Comparison of ENCODE assay signal across 8 cellular contexts in the genomic region with DNA sequence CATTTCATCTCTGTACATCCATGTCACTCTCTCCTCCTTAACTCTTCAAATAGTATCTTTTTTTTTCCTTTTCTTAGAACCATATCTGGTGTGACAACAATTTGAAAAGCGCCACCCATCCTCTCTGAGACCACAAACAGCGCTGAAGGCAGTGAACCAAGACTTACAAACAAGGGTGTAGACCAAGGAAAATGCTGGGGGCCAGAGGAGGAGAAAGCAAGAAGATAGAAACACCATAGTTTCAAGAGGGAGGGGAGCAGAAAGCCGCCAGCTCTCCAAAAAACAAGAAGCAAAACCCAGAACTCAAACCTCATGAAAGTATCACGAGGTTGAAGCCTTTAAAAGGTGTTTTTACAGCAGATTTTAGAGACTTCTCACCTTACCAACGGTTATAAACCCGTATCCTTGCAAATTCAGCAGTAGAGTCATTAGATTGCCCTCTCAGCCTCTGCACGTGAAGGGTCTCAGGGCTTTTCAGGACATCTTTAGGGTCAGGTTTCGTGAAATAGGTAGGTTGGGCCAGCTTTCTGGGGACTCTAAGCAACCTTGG. TPM values are rescaled to one million over a fixed set of nuclear protein-coding genes. Genes with fewer than 3 reads are reported as not detected.
DNase-seq lines count a peak whose midpoint lies in the region; ATAC-seq and TF ChIP-seq lines count a peak whose summit lies in the region.

No MANE protein-coding gene starts in this region.

- TF ChIP-seq POLR2A in body of pancreas (IDR thresholded peaks at IDR 0.05): no peak

- TF ChIP-seq CTCF in body of pancreas (IDR thresholded peaks at IDR 0.05): no peak

- no peaks in the 10 kb centered on the region for H3K27me3 ChIP-seq in body of pancreas

- H3K4me1 ChIP-seq in body of pancreas: no peaks in the 10 kb centered on the region

- peak; percentile 31 for DNase-seq in stimulated activated CD4-positive, alpha-beta T cell treated with anti-CD3 and anti-CD28 coated beads, Interleukin-15, amount 100 ng/mL, for 24 hours
- no peak for DNase-seq in stimulated activated CD4-positive, alpha-beta T cell treated with anti-CD3 and anti-CD28 coated beads, Interleukin-4, amount 100 ng/mL, for 24 hours
- DNase-seq in T-helper 2 cell: peak in 3 of 5 experiments; percentile 9 to 89 (median 69)
- no peak for DNase-seq in body of pancreas
- no peak for DNase-seq in epidermal melanocyte (ENCODE audit: insufficient read length, low spot score)
- no peak for DNase-seq in left lobe of liver (ENCODE audit: low spot score)
- DNase-seq in NCI-H345 (lab: John Stamatoyannopoulos, UW): no peak

- no peaks in the 10 kb centered on the region for H3K36me3 ChIP-seq in body of pancreas (replicated peaks in 1 of 2; ENCODE audit: insufficient read depth in 1 of 2, low read depth in 2 of 2)

- intact Hi-C loops in body of pancreas (cut with DNase I): no loop called here

- no peaks in the 10 kb centered on the region for H3K9me3 ChIP-seq in body of pancreas

- no peak overlapping the region for H3K4me3 ChIP-seq in body of pancreas

- ATAC-seq in HG03025 (IDR thresholded peaks at IDR 0.05; ENCODE audit: low FRiP score, unreplicated experiment): peak; percentile 91
- ATAC-seq in body of pancreas: no peak
- ATAC-seq in left lobe of liver: no peak

- 69 to 70% methylated on average over 8 of the region's 8 CpGs for whole genome bisulfite sequencing in body of pancreas, 2 donors

- H3K27ac ChIP-seq in body of pancreas: no peak overlapping the region

RNA-seq across cellular contexts. Expression of gene RIPOR2, which starts 13.3 kb away (rescaled TPM):
- 1 to 10 TPM; 1.3 to 1.6 TPM for total RNA-seq in body of pancreas
- 3.0 TPM for total RNA-seq in left lobe of liver

Comparison
In these comparisons a context has a peak if more than half of its experiments do, and no peak if none do; other contexts are left out.
1. DNase-seq: peak in stimulated activated CD4-positive, alpha-beta T cell treated with anti-CD3 and anti-CD28 coated beads, Interleukin-15, amount 100 ng/mL, for 24 hours (single experiment) and T-helper 2 cell (3 of 5); none in stimulated activated CD4-positive, alpha-beta T cell treated with anti-CD3 and anti-CD28 coated beads, Interleukin-4, amount 100 ng/mL, for 24 hours (single experiment), body of pancreas (0 of 4), epidermal melanocyte (single experiment), left lobe of liver (single experiment) and NCI-H345 (single experiment).